24 cellular contexts compared by ENCODE assay signal in the genomic region with DNA sequence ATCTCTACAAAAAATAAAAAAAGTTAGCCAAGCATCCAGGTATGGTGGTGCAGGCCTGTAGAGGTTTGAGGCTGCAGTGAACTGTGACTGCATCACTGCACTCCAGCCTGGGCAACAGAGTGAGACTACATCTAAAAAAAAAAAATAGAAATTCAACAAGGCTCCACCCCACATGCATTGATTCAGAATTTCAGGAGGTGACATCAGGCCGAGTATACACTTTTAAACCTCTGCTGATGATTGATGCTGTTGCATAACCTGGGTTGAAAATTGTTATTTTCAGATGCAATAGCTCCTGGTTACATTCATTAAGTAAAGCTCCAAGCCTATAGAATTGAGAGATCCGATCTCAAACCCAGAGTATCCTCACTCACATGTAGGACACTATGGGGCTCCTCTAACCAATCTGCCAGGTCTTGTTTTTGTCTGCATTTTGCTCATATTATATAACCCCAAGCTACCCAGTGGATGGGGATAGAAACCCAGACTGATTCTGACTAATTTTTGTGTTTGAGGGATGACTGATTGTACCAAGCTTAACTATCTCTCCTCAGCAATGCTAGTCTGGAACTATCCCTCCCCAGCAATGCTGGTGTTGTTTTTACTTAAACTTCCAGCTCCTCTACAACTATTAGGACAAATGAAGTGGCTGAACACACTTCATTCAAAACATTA.
"Had no signal": no experiment of that assay in that cellular context is flagged by ENCODE, and none has a peak within 500 bp of the region (broad histone marks: within the 10 kb centered on the region; RNA-seq: fewer than 3 reads in every experiment).

No MANE protein-coding gene starts in this region.

- H3K4me3 ChIP-seq: ascending aorta, body of pancreas, cardiac muscle cell, MG63, PC-9 had no signal

- H3K4me2 ChIP-seq: PC-9 had no signal

- H3K27ac ChIP-seq: ascending aorta, body of pancreas, cardiac muscle cell, PC-9, VCaP had no signal

- H3K27me3 ChIP-seq: ascending aorta, body of pancreas, cardiac muscle cell, MG63 had no signal

- H3K9me3 ChIP-seq: ascending aorta, body of pancreas, MG63 had no signal

- H2AFZ ChIP-seq: PC-9 had no signal

- H3K36me3 ChIP-seq: ascending aorta, cardiac muscle cell, MG63 had no signal

- DNase-seq: activated CD4-positive, CD25-positive, alpha-beta regulatory T cell; activated CD8-positive, alpha-beta memory T cell treated with anti-CD3 and anti-CD28 coated beads, Interleukin-2, amount 50 U/mL, for 4 hours; activated CD8-positive, alpha-beta T cell treated with anti-CD3 and anti-CD28 coated beads for 36 hours; activated effector memory CD4-positive, alpha-beta T cell treated with anti-CD3 and anti-CD28 coated beads, Interleukin-2, amount 50 U/mL, for 16 hours; activated naive CD4-positive, alpha-beta T cell treated with Interleukin-2 at 50 U/mL for 16 hours; activated naive CD8-positive, alpha-beta T cell treated with anti-CD3 and anti-CD28 coated beads, Interleukin-2, amount 50 U/mL, for 24 hours; amniotic stem cell; body of pancreas; KBM-7; MG63; MV-4-11; NCI-H1092 treated with DMSO at 0.1 percent for 48 hours; NCI-H1436; NCI-H187; NCI-H2081; NCI-H446; NCI-H524; PC-9; SHP77 treated with DMSO at 0.1 percent for 48 hours; T-helper 17 cell; T-helper 9 cell had no signal

- H3K4me1 ChIP-seq: ascending aorta, body of pancreas had no signal
